8 cellular contexts compared by ENCODE assay signal in the genomic region with DNA sequence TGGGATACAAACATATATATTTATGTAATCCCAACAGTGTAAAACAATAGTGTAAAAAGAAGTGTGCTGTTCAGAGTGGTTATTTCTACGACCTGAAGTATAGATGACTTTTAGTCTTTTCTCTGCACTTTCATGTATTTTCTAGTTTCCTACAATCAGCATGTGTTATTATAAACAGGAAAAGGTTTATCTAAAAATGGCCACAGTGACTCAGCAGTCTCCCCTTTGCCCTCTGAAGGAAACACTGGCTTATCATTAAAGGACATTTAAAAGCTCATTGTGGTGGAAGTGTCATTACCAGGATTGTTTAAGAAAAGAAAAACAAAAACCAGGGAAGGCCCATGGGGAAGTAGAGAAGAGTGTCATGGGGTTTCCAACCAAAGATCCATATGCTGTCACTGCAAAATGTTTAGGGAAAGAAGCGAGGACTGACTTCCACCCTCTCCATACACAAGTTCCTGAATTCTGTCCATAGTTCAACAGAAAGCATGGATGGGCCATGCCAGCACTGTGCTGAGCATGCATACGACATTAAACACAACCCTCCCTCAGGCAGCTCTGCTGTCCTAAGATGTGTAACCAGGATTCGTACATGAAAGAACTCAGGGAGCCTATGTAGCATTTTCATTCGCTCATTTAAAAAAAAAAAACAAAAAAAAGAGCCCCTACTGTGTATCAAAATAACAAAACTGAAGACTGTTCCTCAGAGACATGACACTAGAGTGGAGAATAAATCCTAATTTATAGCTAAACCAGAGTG. TPM values are rescaled to one million over a fixed set of nuclear protein-coding genes. Genes with fewer than 3 reads are reported as not detected.
A peak's percentile ranks its signal among the peaks of the same experiment; 100 is the strongest.
DNase-seq lines count a peak whose midpoint lies in the region; ATAC-seq and TF ChIP-seq lines count a peak whose summit lies in the region.

No MANE protein-coding gene starts in this region.

- peaks cover 58% of the 10 kb centered on the region for H3K9me3 ChIP-seq in HUES6 (ENCODE audit: control insufficient read depth, insufficient read depth, low read depth, low read length)

- peaks cover 46% of the 10 kb centered on the region for H3K36me3 ChIP-seq in HUES6 (ENCODE audit: control insufficient read depth, insufficient read depth, low read length)

- H3K27me3 Mint-ChIP-seq in brain (no peaks in the 10 kb centered on the region), mesothelial cell of epicardium (ENCODE audit: low read depth) (no peaks in the 10 kb centered on the region)

- H3K4me1 ChIP-seq in HUES6 (ENCODE audit: control insufficient read depth, insufficient read depth, low read length), result peaks cover 18% of the 10 kb centered on the region

- ATAC-seq in GM18868 (IDR thresholded peaks at IDR 0.05; ENCODE audit: unreplicated experiment), result no peak

- H3K27me3 ChIP-seq in HUES6 (ENCODE audit: control insufficient read depth, insufficient read depth, low read length), result no peaks in the 10 kb centered on the region

- no peak overlapping the region for H3K4me3 ChIP-seq in HUES6 (ENCODE audit: low read depth, low read length)

- H3K36me3 Mint-ChIP-seq in brain (peaks cover 84% of the 10 kb centered on the region), mesothelial cell of epicardium (peaks cover 40% of the 10 kb centered on the region)

- no peak for TF ChIP-seq CTCF in brain (conservative IDR thresholded peaks at IDR 0.05)
- no peak for TF ChIP-seq CTCF in mesothelial cell of epicardium (IDR thresholded peaks at IDR 0.05; ENCODE audit: unreplicated experiment)

- H3K27ac ChIP-seq in HUES6 (ENCODE audit: low read depth, low read length), result peak overlapping the region; percentile 39

- peak overlapping the region in 3 of 5 experiments; percentile 69 to 92 (median 82) for H3K27ac Mint-ChIP-seq in brain
- H3K27ac Mint-ChIP-seq in mesothelial cell of epicardium, result peak overlapping the region; percentile 62

- H3K9ac ChIP-seq in HUES6 (ENCODE audit: low read length), result no peak overlapping the region

- H3K4me3 Mint-ChIP-seq in brain (peak overlapping the region in 1 of 5 experiments; percentile 22), mesothelial cell of epicardium (no peak overlapping the region)

- peak; percentile 10 for DNase-seq in SIG-M5 treated with dmso at 0.1 percent for 504 hours (lab: John Stamatoyannopoulos, UW; ENCODE audit: unreplicated experiment)
- DNase-seq in SIG-M5 (lab: John Stamatoyannopoulos, UW), result no peak
- DNase-seq in mesothelial cell of epicardium (ENCODE audit: low spot score in 2 of 2, unreplicated experiment in 2 of 2), result no peak
- no peak for DNase-seq in NCI-H2227 treated with DMSO at 0.1 percent for 48 hours (lab: John Stamatoyannopoulos, UW)
- DNase-seq in activated gamma-delta T cell (lab: John Stamatoyannopoulos, UW), result no peak

- H3K4me1 Mint-ChIP-seq in brain (peaks cover 18% of the 10 kb centered on the region), mesothelial cell of epicardium (peaks cover 13% of the 10 kb centered on the region)

- H3K9me3 Mint-ChIP-seq in brain, result peaks cover 19 to 51% (median 41%) of the 10 kb centered on the region in 5 experiments
- H3K9me3 Mint-ChIP-seq in mesothelial cell of epicardium, result peaks cover 29% of the 10 kb centered on the region

RNA-seq across cellular contexts. Expression of a gene that starts 10.2 kb away (rescaled TPM):
- 23.3 TPM for polyA plus RNA-seq in brain (ENCODE audit: insufficient read depth, low read depth, low replicate concordance)
- 44.4 to 46.7 TPM (median 44.8 TPM) in 3 replicates for total RNA-seq in mesothelial cell of epicardium

RNA-seq across cellular contexts. Expression of a gene that starts 12.4 kb away (rescaled TPM):
- 9.7 TPM for polyA plus RNA-seq in brain (ENCODE audit: insufficient read depth, low read depth, low replicate concordance)
- total RNA-seq in mesothelial cell of epicardium, result 0.14 to 0.40 TPM in 2 of 3 replicates, not detected in the other

RNA-seq across cellular contexts. Expression of a gene that starts 51.0 kb away (rescaled TPM):
- polyA plus RNA-seq in brain (ENCODE audit: insufficient read depth, low read depth, low replicate concordance), result 8.0 TPM
- total RNA-seq in mesothelial cell of epicardium, result 15.0 to 17.4 TPM (median 16.5 TPM) in 3 replicates
